11 cellular contexts compared by ENCODE assay signal in the genomic region with DNA sequence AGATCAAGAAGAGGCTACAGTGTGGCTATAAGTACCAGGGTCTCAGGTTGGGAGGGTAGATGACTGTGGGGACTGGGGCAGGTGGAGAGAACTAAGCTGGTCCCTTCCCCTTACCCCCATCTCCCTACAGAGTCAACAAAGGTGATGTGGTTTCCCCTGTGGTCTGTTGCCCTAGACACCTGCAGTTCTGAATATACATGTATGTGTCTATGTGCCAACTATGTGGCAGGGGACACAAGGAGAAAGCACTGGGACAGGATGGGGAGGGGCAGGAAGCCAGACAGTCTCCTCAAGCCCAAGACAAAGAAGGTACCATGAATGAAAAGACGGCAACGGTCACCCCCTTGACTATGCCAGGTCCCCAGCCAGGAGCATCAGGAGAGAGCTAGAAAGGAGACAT. TPM values are rescaled to one million over a fixed set of nuclear protein-coding genes. Genes with fewer than 3 reads are reported as not detected.
DNase-seq lines count a peak whose midpoint lies in the region; ATAC-seq and TF ChIP-seq lines count a peak whose summit lies in the region.
"Had no signal": no experiment of that assay in that cellular context is flagged by ENCODE, and none has a peak within 500 bp of the region (broad histone marks: within the 10 kb centered on the region; RNA-seq: fewer than 3 reads in every experiment).

No MANE protein-coding gene starts in this region.

- peaks cover 12% of the 10 kb centered on the region for H3K36me3 Mint-ChIP-seq in Caco-2 (ENCODE audit: insufficient read depth, unreplicated experiment)
- H3K36me3 Mint-ChIP-seq in central memory CD8-positive, alpha-beta T cell (ENCODE audit: insufficient read depth): peaks cover 5% of the 10 kb centered on the region

- H3K4me1 ChIP-seq in Caco-2: peaks cover 43% of the 10 kb centered on the region
- H3K4me1 ChIP-seq in rectal smooth muscle tissue (ENCODE audit: control insufficient read depth, insufficient read depth, low read length): peaks cover 50% of the 10 kb centered on the region

- H3K4me1 Mint-ChIP-seq in Caco-2 (ENCODE audit: low read depth, unreplicated experiment): peaks cover 54% of the 10 kb centered on the region
- H3K4me1 Mint-ChIP-seq in central memory CD8-positive, alpha-beta T cell: peaks cover 55% of the 10 kb centered on the region

- H3K9me3 Mint-ChIP-seq in Caco-2 (ENCODE audit: unreplicated experiment): no peaks in the 10 kb centered on the region
- H3K9me3 Mint-ChIP-seq in central memory CD8-positive, alpha-beta T cell: no peaks in the 10 kb centered on the region

- no peaks in the 10 kb centered on the region for H3K27me3 Mint-ChIP-seq in Caco-2 (ENCODE audit: insufficient read depth, unreplicated experiment)
- H3K27me3 Mint-ChIP-seq in central memory CD8-positive, alpha-beta T cell: no peaks in the 10 kb centered on the region

- BruUV-seq in Caco-2 (replicated peaks; lab: Mats Ljungman, UMichigan): no TSS peak

- ATAC-seq in central memory CD8-positive, alpha-beta T cell (replicated peaks; ENCODE audit: extremely low read depth, poor library complexity, severe bottlenecking): peak; percentile 55

- no peak for TF ChIP-seq CTCF in Caco-2 (IDR thresholded peaks at IDR 0.05; ENCODE audit: insufficient read depth in 1 of 2, low read depth in 1 of 2, low read length in 1 of 2, severe bottlenecking in 1 of 2, unreplicated experiment in 1 of 2)

- no peak overlapping the region for H3K4me3 Mint-ChIP-seq in Caco-2 (ENCODE audit: unreplicated experiment)
- peak overlapping the region; percentile 51 for H3K4me3 Mint-ChIP-seq in central memory CD8-positive, alpha-beta T cell

- H3K27ac Mint-ChIP-seq in Caco-2 (ENCODE audit: unreplicated experiment): peak overlapping the region; percentile 34
- peak overlapping the region; percentile 95 for H3K27ac Mint-ChIP-seq in central memory CD8-positive, alpha-beta T cell (ENCODE audit: low read depth)

- H3K4me3 ChIP-seq in Caco-2 (ENCODE audit: low read depth, low read length): no peak overlapping the region
- H3K4me3 ChIP-seq in rectal smooth muscle tissue (ENCODE audit: low read length): no peak overlapping the region

- CTCF ChIA-PET in Caco-2 (lab: Charles Lee): interaction anchor here (1.0 kb wide), 1 partner anchor 15 kb away, joined by 4 read pairs; no protein-coding TSS in a partner anchor

- DNase-seq in Caco-2 (no peak), RPMI8226 (peak; percentile 81), D341Med (ENCODE audit: low spot score) (no peak), SHP77 (lab: John Stamatoyannopoulos, UW) (no peak), NCI-H1417 (lab: John Stamatoyannopoulos, UW) (no peak)
- no peak for DNase-seq in central memory CD8-positive, alpha-beta T cell (ENCODE audit: low spot score in 2 of 2)
- DNase-seq in activated CD8-positive, alpha-beta memory T cell treated with anti-CD3 and anti-CD28 coated beads, Interleukin-2, amount 50 U/mL, for 4 hours: no peak
- DNase-seq: NCI-H187 treated with DMSO at 0.1 percent for 48 hours, posterior cingulate gyrus, SHP77 treated with DMSO at 0.1 percent for 48 hours had no signal

- H3K9me3 ChIP-seq in Caco-2: no peaks in the 10 kb centered on the region

- POLR2A ChIA-PET in Caco-2 (lab: Charles Lee): no interaction called here

- no peaks in the 10 kb centered on the region for H3K27me3 ChIP-seq in Caco-2 (replicated peaks; ENCODE audit: control insufficient read depth, insufficient read depth, low read length)
- no peaks in the 10 kb centered on the region for H3K27me3 ChIP-seq in rectal smooth muscle tissue (ENCODE audit: control insufficient read depth, insufficient read depth, low read length)

- no peak overlapping the region for H3K9ac ChIP-seq in rectal smooth muscle tissue (ENCODE audit: low read length)

- intact Hi-C loops in Caco-2 (cut with micrococcal nuclease; ENCODE audit: unreplicated experiment): no loop called here

- H3K27ac ChIP-seq in rectal smooth muscle tissue (ENCODE audit: low read depth, low read length): peak overlapping the region; percentile 75

- H3K36me3 ChIP-seq in Caco-2 (ENCODE audit: control insufficient read depth, insufficient read depth, low read length) (no peaks in the 10 kb centered on the region), rectal smooth muscle tissue (ENCODE audit: control insufficient read depth, insufficient read depth, low read length) (no peaks in the 10 kb centered on the region)

RNA-seq across cellular contexts. Expression of a gene that starts 4.5 kb away (rescaled TPM):
- 71.2 and 71.9 TPM in 2 replicates for total RNA-seq in Caco-2 (2022)

RNA-seq across cellular contexts. Expression of a gene that starts 51.2 kb away (rescaled TPM):
- 34.3 and 37.5 TPM in 2 replicates for total RNA-seq in Caco-2 (2022)
